ENCODE assay signal across 9 cellular contexts in the genomic region with DNA sequence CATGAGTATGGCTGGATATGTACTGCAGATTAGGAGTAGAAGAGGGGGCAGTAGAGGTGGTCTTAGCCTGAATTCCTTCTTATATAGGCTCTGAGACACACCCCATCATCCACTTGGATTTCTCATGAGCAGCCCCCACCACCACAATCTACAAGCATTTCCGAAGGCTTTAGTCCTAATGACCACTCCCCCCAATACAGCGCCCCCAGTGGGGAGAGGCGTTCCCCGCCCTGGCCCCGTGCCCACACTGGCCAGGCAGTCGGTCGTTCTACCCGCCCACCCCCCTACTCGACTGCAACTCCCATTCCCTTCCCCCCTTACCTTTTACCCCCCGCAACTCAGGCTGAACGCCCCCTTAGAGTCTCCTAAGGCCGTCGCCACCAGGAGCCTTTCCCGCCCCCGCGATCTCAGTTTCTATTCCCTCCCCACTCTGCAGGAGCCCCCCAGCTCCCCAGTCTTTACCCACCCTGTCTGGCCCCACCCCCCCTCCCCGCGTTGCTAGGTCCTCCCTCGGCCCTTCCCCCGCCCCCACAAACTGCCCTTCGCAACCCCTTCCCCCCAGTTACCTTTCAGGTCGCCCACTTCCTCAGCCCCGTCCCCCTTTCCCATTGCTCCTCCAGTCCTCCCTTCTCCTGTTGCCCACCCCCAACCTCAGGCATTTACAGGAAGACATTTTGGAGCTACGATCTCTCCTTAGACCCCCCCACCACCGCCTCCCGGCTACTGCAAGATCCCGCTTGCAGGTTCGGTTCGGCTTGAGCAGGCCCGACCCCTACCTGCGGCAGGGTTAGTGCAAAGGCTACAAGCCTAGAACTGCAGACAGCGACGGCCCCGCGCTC. TPM values are rescaled to one million over a fixed set of nuclear protein-coding genes. Genes with fewer than 3 reads are reported as not detected.
A peak's percentile ranks its signal among the peaks of the same experiment; 100 is the strongest.
DNase-seq lines count a peak whose midpoint lies in the region; ATAC-seq, FAIRE-seq and TF ChIP-seq lines count a peak whose summit lies in the region.
"Had no signal": no experiment of that assay in that cellular context is flagged by ENCODE, and none has a peak within 500 bp of the region (broad histone marks: within the 10 kb centered on the region; RNA-seq: fewer than 3 reads in every experiment).

No MANE protein-coding gene starts in this region.

- CTCF ChIA-PET in HCT116 (lab: Charles Lee) (interaction anchor here (0.7 kb wide), 1 partner anchor 155 kb away, joined by 3 read pairs; no protein-coding TSS in a partner anchor), K562 (lab: Yijun Ruan, JAX; ENCODE audit: low intra/inter-chr PET ratio) (no interaction called here)

- no peaks in the 10 kb centered on the region for H3K9me1 ChIP-seq in K562 (ENCODE audit: control insufficient read depth, insufficient read depth, low read length)

- peak; percentile 15 for FAIRE-seq in K562 (lab: Jason Lieb, UNC)

- no peaks in the 10 kb centered on the region for H3K27me3 ChIP-seq in HCT116 (ENCODE audit: insufficient read depth, low read length)
- no peaks in the 10 kb centered on the region for H3K27me3 ChIP-seq in K562 (ENCODE audit: control insufficient read depth in 2 of 2, insufficient read depth in 2 of 2, low read length in 2 of 2)
- no peaks in the 10 kb centered on the region for H3K27me3 ChIP-seq in iPS-20b (ENCODE audit: insufficient read depth, low read length)

- TF ChIP-seq EP300 in K562 (IDR thresholded peaks at IDR 0.05; ENCODE audit: low read length) = no peak

- ATAC-seq in HCT116 (peak; percentile 4; the same call in 1 of the 2 replicates), K562 (peak; percentile 22; the same call in 2 of the 3 replicates), HG02870 (IDR thresholded peaks at IDR 0.05; ENCODE audit: unreplicated experiment) (no peak)

- BruUV-seq in HCT116 (replicated peaks; lab: Mats Ljungman, UMichigan) (no TSS peak), K562 (replicated peaks; lab: Mats Ljungman, UMichigan) (no TSS peak)

- WGBS in K562 (ENCODE audit: insufficient coverage, low coverage, missing lambda C conversion rate) = 1% methylated on average over 10 of the region's 35 CpGs

- intact Hi-C loops in HCT116 (cut with micrococcal nuclease) (no loop called here), K562 (cut with micrococcal nuclease) (loop anchor here (1.0 kb wide), 1 partner anchor 30 kb away; a partner anchor contains a TSS), posterior vena cava (cut with DNase I) (no loop called here)

- TF ChIP-seq POLR2A in HCT116 (IDR thresholded peaks at IDR 0.05; ENCODE audit: borderline replicate concordance, extremely low read depth, insufficient read depth, insufficient read length) (no peak), K562 (conservative IDR thresholded peaks at IDR 0.05) (peak; percentile 51; the same call in 1 of the 2 replicates)

- H3K9me2 ChIP-seq in HCT116 (ENCODE audit: insufficient read depth) = no peaks in the 10 kb centered on the region

- H4K20me1 ChIP-seq in HCT116 (ENCODE audit: insufficient read depth) (no peaks in the 10 kb centered on the region), K562 (replicated peaks; ENCODE audit: control insufficient read depth, insufficient read depth, low read length) (no peaks in the 10 kb centered on the region)

- in situ Hi-C loops in K562 (cut with MboI) = no loop called here

- H3K79me2 ChIP-seq in HCT116 (ENCODE audit: insufficient read depth, low read length) (no peaks in the 10 kb centered on the region), K562 (ENCODE audit: control insufficient read depth, insufficient read depth, low read length) (peaks cover 23% of the 10 kb centered on the region)

- peak overlapping the region; percentile 76 for H3K9ac ChIP-seq in HCT116 (ENCODE audit: low read length)
- peak overlapping the region; percentile 80 to 97 for H3K9ac ChIP-seq in K562 (ENCODE audit: insufficient read depth in 1 of 2, low read depth in 2 of 2, low read length in 2 of 2)
- H3K9ac ChIP-seq in iPS-20b (ENCODE audit: low read depth, low read length) = peak overlapping the region; percentile 90; the same call in 1 of the 2 replicates

- no peak overlapping the region for H2AFZ ChIP-seq in HCT116 (ENCODE audit: low read depth, low read length, poor library complexity, severe bottlenecking)
- H2AFZ ChIP-seq in K562 (ENCODE audit: low read depth, low read length) = peak overlapping the region; percentile 92

- no peak for TF ChIP-seq RAD21 in HCT116 (IDR thresholded peaks at IDR 0.05; ENCODE audit: low read depth)
- TF ChIP-seq RAD21 in K562 (CRISPR knock-in tag; conservative IDR thresholded peaks at IDR 0.05 in 1 of 2, IDR thresholded peaks at IDR 0.05 in 1 of 2) = no peak

- POLR2A ChIA-PET in HCT116 (lab: Charles Lee) (interaction anchor here (1.3 kb wide), 1 partner anchor 30 kb away, joined by 4 read pairs; a partner anchor contains a TSS), K562 (lab: Yijun Ruan, JAX) (no interaction called here)

- H3K4me1 ChIP-seq in HCT116 (ENCODE audit: control insufficient read depth in 1 of 2, insufficient read depth in 2 of 2, low read length in 2 of 2) (peaks cover 13 to 19% of the 10 kb centered on the region in 2 experiments), K562 (replicated peaks in 1 of 2; ENCODE audit: control insufficient read depth in 2 of 2, insufficient read depth in 2 of 2, low read length in 2 of 2) (peaks cover 24 to 30% of the 10 kb centered on the region in 2 experiments; a peak in 4 of 5 replicates), iPS-20b (ENCODE audit: insufficient read depth, low read length) (peaks cover 3% of the 10 kb centered on the region; the same call in 1 of the 2 replicates)

- DNase-seq in HCT116 (ENCODE audit: low read depth, low spot score) = no peak
- peak; percentile 37 for DNase-seq in SK-N-DZ (ENCODE audit: low spot score)
- DNase-seq in K562 (ENCODE audit: extremely low read depth in 1 of 4, low spot score in 3 of 4) = peak; percentile 66 to 77 (median 69)
- DNase-seq in stimulated activated CD4-positive, alpha-beta T cell treated with anti-CD3 and anti-CD28 coated beads, Interleukin-12 subunit alpha, Interleukin-12 subunit beta, amount 100 ng/mL, for 48 hours (ENCODE audit: low read depth in 2 of 3, low spot score in 1 of 3) = peak in 2 of 3 donors; percentile 14 to 17
- DNase-seq in posterior vena cava (ENCODE audit: low spot score) = no peak

- H3K9me3 ChIP-seq in HCT116 (ENCODE audit: control insufficient read depth in 1 of 2, insufficient read depth in 1 of 2, low read depth in 1 of 2, low read length in 2 of 2) (no peaks in the 10 kb centered on the region), K562 (replicated peaks; ENCODE audit: control insufficient read depth, insufficient read depth, low read depth, low read length) (no peaks in the 10 kb centered on the region), iPS-20b (ENCODE audit: insufficient read depth, low read depth, low read length) (no peaks in the 10 kb centered on the region)

- H3K4me2 ChIP-seq in HCT116 (ENCODE audit: low read length) = peak overlapping the region; percentile 88
- peak overlapping the region; percentile 91 for H3K4me2 ChIP-seq in K562 (ENCODE audit: insufficient read depth, low read length)

- peak overlapping the region; percentile 78 for H3K4me3 ChIP-seq in HCT116 (replicated peaks in 1 of 2; ENCODE audit: low read depth in 1 of 2, low read length in 2 of 2)
- H3K4me3 ChIP-seq in K562 = peak overlapping the region; percentile 95
- peak overlapping the region; percentile 90 for H3K4me3 ChIP-seq in iPS-20b (ENCODE audit: low read length)

- RAD21 ChIA-PET in HCT116 (lab: Charles Lee; ENCODE audit: low non-redundant PET in 1 of 2, low total read pairs in 2 of 2, uncharacterized antibody in 2 of 2, unreplicated experiment in 2 of 2) = no interaction called here

- H3K36me3 ChIP-seq in HCT116 (ENCODE audit: control insufficient read depth in 1 of 2, insufficient read depth in 2 of 2, low read length in 2 of 2) (no peaks in the 10 kb centered on the region), K562 (ENCODE audit: control insufficient read depth, insufficient read depth, low read length) (peaks cover 23% of the 10 kb centered on the region; the same call in 2 of the 3 replicates), iPS-20b (ENCODE audit: insufficient read depth, low read depth, low read length) (peaks cover 26% of the 10 kb centered on the region)

- TF ChIP-seq CTCF in C4-2B (conservative IDR thresholded peaks at IDR 0.05) (peak; percentile 52), HCT116 (IDR thresholded peaks at IDR 0.05 in 2 of 3, conservative IDR thresholded peaks at IDR 0.05 in 1 of 3; ENCODE audit: borderline replicate concordance in 1 of 3, insufficient read depth in 1 of 3, low read depth in 2 of 3, low read length in 2 of 3) (peak in 2 of 3 experiments; percentile 46 to 53; a peak in 4 of 6 replicates), K562 (IDR thresholded peaks at IDR 0.05 in 2 of 3, conservative IDR thresholded peaks at IDR 0.05 in 1 of 3; ENCODE audit: insufficient read depth in 2 of 3, low read depth in 1 of 3, low read length in 3 of 3) (peak; percentile 56 to 58 (median 56); a peak in 5 of 6 replicates)

- H3K27ac ChIP-seq in C4-2B = peak overlapping the region; percentile 79
- peak overlapping the region; percentile 68 for H3K27ac ChIP-seq in HCT116 (ENCODE audit: low read depth, low read length)
- H3K27ac ChIP-seq in K562 (ENCODE audit: extremely low read depth, low read depth, low read length) = peak overlapping the region; percentile 87
- peak overlapping the region; percentile 56 for H3K27ac ChIP-seq in iPS-20b (ENCODE audit: low read length)

RNA-seq across cellular contexts. Expression of a gene that starts 0.5 kb away (rescaled TPM):
- 32.9 TPM for total RNA-seq in HCT116 (2021; ENCODE audit: unreplicated experiment)
- polyA plus RNA-seq in HCT116 (2012) = 23.6 and 23.7 TPM in 2 replicates
- polyA plus RNA-seq in SK-N-DZ (2014; cell fraction: cytosol; rRNA removed) = 19.0 and 20.2 TPM in 2 replicates
- polyA plus RNA-seq in SK-N-DZ (2014; cell fraction: nucleus; rRNA removed) = 43.9 and 52.8 TPM in 2 replicates
- total RNA-seq in K562 (2011; cell fraction: chromatin; rRNA removed; ENCODE audit: low replicate concordance) = 70.2 and 125 TPM in 2 replicates
- total RNA-seq in K562 (2011; cell fraction: nucleolus; rRNA removed) = 63.9 and 65.7 TPM in 2 replicates
- 43.7 and 52.0 TPM in 2 replicates for total RNA-seq in K562 (2011; cell fraction: nucleoplasm; rRNA removed)
- total RNA-seq in K562 (2014; rRNA removed) = 14.9 and 18.7 TPM in 2 replicates
- total RNA-seq in K562 (2014; rRNA removed; fragmentation: Illumina TruSeq; extraction: Trizol) = 12.3 and 14.3 TPM in 2 replicates
- total RNA-seq in K562 (2015; rRNA removed; fragmentation: Illumina TruSeq; extraction: Trizol) = 17.7 and 20.0 TPM in 2 replicates
- 34.6 and 36.3 TPM in 2 replicates for total RNA-seq in K562 (2021)
- polyA plus RNA-seq in K562 (2011; rRNA removed) = 16.8 and 27.4 TPM in 2 replicates
- polyA plus RNA-seq in K562 (2011; cell fraction: cytosol; rRNA removed) = 22.4 and 23.0 TPM in 2 replicates
- 124 and 127 TPM in 2 replicates for polyA plus RNA-seq in K562 (2011; cell fraction: nucleus; rRNA removed)
- polyA plus RNA-seq in K562 (2012) = 26.5 and 26.7 TPM in 2 replicates
- polyA plus RNA-seq in K562 (2014; fragmentation: Illumina TruSeq; extraction: Trizol) = 29.2 and 34.4 TPM in 2 replicates
- 1 to 10 TPM; 4.3 to 5.1 TPM for polyA plus RNA-seq in K562 (2014; fragmentation: Nextera tagmentation; extraction: Ambion mirVana)
- 21.1 and 23.6 TPM in 2 replicates for polyA plus RNA-seq in K562 (2014; rRNA removed)
- polyA minus RNA-seq in K562 (2011; rRNA and poly(A)+ RNA removed) = 23.6 and 25.0 TPM in 2 replicates
- 32.7 and 34.5 TPM in 2 replicates for polyA minus RNA-seq in K562 (2011; cell fraction: cytosol; rRNA and poly(A)+ RNA removed)
- polyA minus RNA-seq in K562 (2011; cell fraction: nucleus; rRNA and poly(A)+ RNA removed) = 21.3 and 38.7 TPM in 2 replicates
- total RNA-seq in posterior vena cava = 10 to 100 TPM; 12.5 to 16.0 TPM

RNA-seq across cellular contexts. Expression of a gene that starts 30.0 kb away (rescaled TPM):
- total RNA-seq in HCT116 (2021; ENCODE audit: unreplicated experiment) (523 TPM), K562 (2014; rRNA removed) (391 and 416 TPM in 2 replicates), K562 (2014; rRNA removed; fragmentation: Illumina TruSeq; extraction: Trizol) (451 and 452 TPM in 2 replicates), K562 (2015; rRNA removed; fragmentation: Illumina TruSeq; extraction: Trizol) (483 and 534 TPM in 2 replicates), K562 (2021) (415 and 475 TPM in 2 replicates), posterior vena cava (100 to 1,000 TPM; 166 to 175 TPM)
- polyA plus RNA-seq in HCT116 (2012) = 366 and 425 TPM in 2 replicates
- polyA plus RNA-seq in SK-N-DZ (2014; cell fraction: cytosol; rRNA removed) = 615 and 725 TPM in 2 replicates
- 824 and 1,029 TPM in 2 replicates for polyA plus RNA-seq in SK-N-DZ (2014; cell fraction: nucleus; rRNA removed)
- 492 and 515 TPM in 2 replicates for total RNA-seq in K562 (2011; cell fraction: chromatin; rRNA removed; ENCODE audit: low replicate concordance)
- total RNA-seq in K562 (2011; cell fraction: nucleolus; rRNA removed) = 215 and 243 TPM in 2 replicates
- total RNA-seq in K562 (2011; cell fraction: nucleoplasm; rRNA removed) = 384 and 647 TPM in 2 replicates
- polyA plus RNA-seq in K562 (2011; rRNA removed) (499 and 555 TPM in 2 replicates), K562 (2014; fragmentation: Illumina TruSeq; extraction: Trizol) (626 and 651 TPM in 2 replicates), K562 (2014; fragmentation: Nextera tagmentation; extraction: Ambion mirVana) (100 to 1,000 TPM; 353 to 392 TPM), K562 (2014; rRNA removed) (333 and 355 TPM in 2 replicates)
- 504 and 579 TPM in 2 replicates for polyA plus RNA-seq in K562 (2011; cell fraction: cytosol; rRNA removed)
- polyA plus RNA-seq in K562 (2011; cell fraction: nucleus; rRNA removed) = 784 and 825 TPM in 2 replicates
- polyA plus RNA-seq in K562 (2012) = 358 and 601 TPM in 2 replicates
- 294 and 395 TPM in 2 replicates for polyA minus RNA-seq in K562 (2011; rRNA and poly(A)+ RNA removed)
- 204 and 242 TPM in 2 replicates for polyA minus RNA-seq in K562 (2011; cell fraction: cytosol; rRNA and poly(A)+ RNA removed)
- 62.5 and 119 TPM in 2 replicates for polyA minus RNA-seq in K562 (2011; cell fraction: nucleus; rRNA and poly(A)+ RNA removed)

RNA-seq across cellular contexts. Expression of a gene that starts 30.4 kb away (rescaled TPM):
- total RNA-seq in HCT116 (2021; ENCODE audit: unreplicated experiment) (not detected), K562 (2014; rRNA removed) (not detected in 2 replicates), K562 (2014; rRNA removed; fragmentation: Illumina TruSeq; extraction: Trizol) (not detected in 2 replicates), K562 (2015; rRNA removed; fragmentation: Illumina TruSeq; extraction: Trizol) (not detected in 2 replicates), K562 (2021) (0.11 TPM in 1 of 2 replicates, not detected in the other), posterior vena cava (not detected)
- polyA plus RNA-seq in HCT116 (2012) = not detected in 2 replicates
- polyA plus RNA-seq in SK-N-DZ (2014; cell fraction: cytosol; rRNA removed) = not detected in 2 replicates
- not detected in 2 replicates for polyA plus RNA-seq in SK-N-DZ (2014; cell fraction: nucleus; rRNA removed)
- total RNA-seq in K562 (2011; cell fraction: chromatin; rRNA removed; ENCODE audit: low replicate concordance) = not detected in 2 replicates
- not detected in 2 replicates for total RNA-seq in K562 (2011; cell fraction: nucleolus; rRNA removed)
- not detected in 2 replicates for total RNA-seq in K562 (2011; cell fraction: nucleoplasm; rRNA removed)
- polyA plus RNA-seq in K562 (2011; rRNA removed) (not detected in 2 replicates), K562 (2014; fragmentation: Illumina TruSeq; extraction: Trizol) (not detected in 2 replicates), K562 (2014; fragmentation: Nextera tagmentation; extraction: Ambion mirVana) (not detected), K562 (2014; rRNA removed) (not detected in 2 replicates)
- polyA plus RNA-seq in K562 (2011; cell fraction: cytosol; rRNA removed) = not detected in 2 replicates
- polyA plus RNA-seq in K562 (2011; cell fraction: nucleus; rRNA removed) = not detected in 2 replicates
- not detected in 2 replicates for polyA plus RNA-seq in K562 (2012)
- polyA minus RNA-seq in K562 (2011; rRNA and poly(A)+ RNA removed) = not detected in 2 replicates
- not detected in 2 replicates for polyA minus RNA-seq in K562 (2011; cell fraction: cytosol; rRNA and poly(A)+ RNA removed)
- not detected in 2 replicates for polyA minus RNA-seq in K562 (2011; cell fraction: nucleus; rRNA and poly(A)+ RNA removed)
- total RNA-seq: subcutaneous adipose tissue had no signal

RNA-seq across cellular contexts. Expression of a gene that starts 48.1 kb away (rescaled TPM):
- total RNA-seq in HCT116 (2021; ENCODE audit: unreplicated experiment) = 3.5 TPM
- 1.2 and 1.8 TPM in 2 replicates for polyA plus RNA-seq in HCT116 (2012)
- polyA plus RNA-seq in SK-N-DZ (2014; cell fraction: cytosol; rRNA removed) = 1.8 and 2.6 TPM in 2 replicates
- 38.5 and 52.9 TPM in 2 replicates for polyA plus RNA-seq in SK-N-DZ (2014; cell fraction: nucleus; rRNA removed)
- total RNA-seq in K562 (2011; cell fraction: chromatin; rRNA removed; ENCODE audit: low replicate concordance) = 37.4 and 39.2 TPM in 2 replicates
- total RNA-seq in K562 (2011; cell fraction: nucleolus; rRNA removed) = 12.5 and 12.8 TPM in 2 replicates
- total RNA-seq in K562 (2011; cell fraction: nucleoplasm; rRNA removed) = 27.9 and 36.9 TPM in 2 replicates
- 0.98 and 4.0 TPM in 2 replicates for total RNA-seq in K562 (2014; rRNA removed)
- total RNA-seq in K562 (2014; rRNA removed; fragmentation: Illumina TruSeq; extraction: Trizol) = 1.4 and 1.9 TPM in 2 replicates
- 1.9 and 2.0 TPM in 2 replicates for total RNA-seq in K562 (2015; rRNA removed; fragmentation: Illumina TruSeq; extraction: Trizol)
- total RNA-seq in K562 (2021) = 1.8 and 2.6 TPM in 2 replicates
- polyA plus RNA-seq in K562 (2011; rRNA removed) = 2.6 TPM in 2 replicates
- polyA plus RNA-seq in K562 (2011; cell fraction: cytosol; rRNA removed) = 1.4 and 2.1 TPM in 2 replicates
- 11.1 and 17.6 TPM in 2 replicates for polyA plus RNA-seq in K562 (2011; cell fraction: nucleus; rRNA removed)
- 2.4 and 2.5 TPM in 2 replicates for polyA plus RNA-seq in K562 (2012)
- polyA plus RNA-seq in K562 (2014; fragmentation: Illumina TruSeq; extraction: Trizol) = 1.1 and 1.6 TPM in 2 replicates
- 1 to 10 TPM; 1.6 to 1.9 TPM for polyA plus RNA-seq in K562 (2014; fragmentation: Nextera tagmentation; extraction: Ambion mirVana)
- 2.1 and 4.0 TPM in 2 replicates for polyA plus RNA-seq in K562 (2014; rRNA removed)
- polyA minus RNA-seq in K562 (2011; rRNA and poly(A)+ RNA removed) = 6.0 and 6.5 TPM in 2 replicates
- polyA minus RNA-seq in K562 (2011; cell fraction: cytosol; rRNA and poly(A)+ RNA removed) = 0.86 TPM in 1 of 2 replicates, not detected in the other
- polyA minus RNA-seq in K562 (2011; cell fraction: nucleus; rRNA and poly(A)+ RNA removed) = 3.9 and 6.7 TPM in 2 replicates
- 10 to 100 TPM in 1 of 2 donors, 1 to 10 TPM in 1; 9.3 to 13.0 TPM for total RNA-seq in posterior vena cava

Comparison
In these comparisons a context has a peak if more than half of its experiments do, and no peak if none do; other contexts are left out.
1. DNase-seq: peak in SK-N-DZ (single experiment), K562 (4 of 4) and stimulated activated CD4-positive, alpha-beta T cell treated with anti-CD3 and anti-CD28 coated beads, Interleukin-12 subunit alpha, Interleukin-12 subunit beta, amount 100 ng/mL, for 48 hours (2 of 3); none in HCT116 (single experiment) and posterior vena cava (single experiment).
2. Peak in every context shown above with its lines, with median percentiles within 50 percentile points of each other: H3K27ac ChIP-seq, CTCF ChIP-seq, H3K4me3 ChIP-seq and H3K9ac ChIP-seq.